In the genomic region with DNA sequence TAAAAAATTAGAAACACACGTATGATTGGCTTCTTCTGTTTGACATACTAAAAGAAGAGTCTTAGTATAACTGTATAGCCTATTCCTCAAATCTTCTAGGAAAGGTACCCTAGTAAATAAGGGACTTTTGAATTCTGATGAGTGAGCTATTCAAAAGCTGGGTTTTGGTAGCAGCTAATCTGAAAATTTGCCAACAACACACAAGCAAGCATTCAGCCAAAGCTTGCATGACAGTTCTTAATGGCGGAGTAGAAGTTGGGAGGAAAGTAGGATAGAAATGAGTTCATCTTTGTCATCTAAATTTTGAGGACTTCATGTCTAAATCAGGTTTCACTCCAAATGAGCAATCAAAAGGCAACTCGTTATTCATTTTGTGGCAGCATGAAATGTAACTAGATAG, we compare ENCODE assay signal across 24 cellular contexts.
"Had no signal": no experiment of that assay in that cellular context is flagged by ENCODE, and none has a peak within 500 bp of the region (broad histone marks: within the 10 kb centered on the region; RNA-seq: fewer than 3 reads in every experiment).

No MANE protein-coding gene starts in this region.

- H3K4me1 Mint-ChIP-seq: IgD-negative memory B cell had no signal

- H3K27ac ChIP-seq: HL-60, KMS-11, SJSA1, SK-N-MC had no signal

- H3K4me2 ChIP-seq: KMS-11 had no signal

- H3K36me3 ChIP-seq: SJSA1 had no signal

- DNase-seq: Kasumi-1, MV-4-11, NCI-H1048, NCI-H1105, NCI-H1417, NCI-H1436 treated with DMSO at 0.1 percent for 48 hours, NCI-H1694, NCI-H187 treated with DMSO at 0.1 percent for 48 hours, NCI-H2029 treated with DMSO at 0.1 percent for 48 hours, NCI-H2171 treated with DMSO at 0.1 percent for 48 hours, NCI-H2227 treated with DMSO at 0.1 percent for 48 hours, NCI-H510A, NCI-H524 treated with DMSO at 0.1 percent for 48 hours, NCI-H69, NCI-H774, Right ventricle myocardium superior, RPMI8226, SIG-M5 had no signal

- H3K4me3 Mint-ChIP-seq: IgD-negative memory B cell had no signal

- H3K27me3 ChIP-seq: SJSA1 had no signal

- H3K4me3 ChIP-seq: K562, SJSA1, SK-N-MC had no signal

- H3K36me3 Mint-ChIP-seq: IgD-negative memory B cell had no signal

- H3K27me3 Mint-ChIP-seq: IgD-negative memory B cell had no signal

- H3K9ac ChIP-seq: KMS-11 had no signal

- H3K4me1 ChIP-seq: SJSA1 had no signal

- H3K27ac Mint-ChIP-seq: IgD-negative memory B cell had no signal
